ENCODE assay signal across 25 cellular contexts in the genomic region with DNA sequence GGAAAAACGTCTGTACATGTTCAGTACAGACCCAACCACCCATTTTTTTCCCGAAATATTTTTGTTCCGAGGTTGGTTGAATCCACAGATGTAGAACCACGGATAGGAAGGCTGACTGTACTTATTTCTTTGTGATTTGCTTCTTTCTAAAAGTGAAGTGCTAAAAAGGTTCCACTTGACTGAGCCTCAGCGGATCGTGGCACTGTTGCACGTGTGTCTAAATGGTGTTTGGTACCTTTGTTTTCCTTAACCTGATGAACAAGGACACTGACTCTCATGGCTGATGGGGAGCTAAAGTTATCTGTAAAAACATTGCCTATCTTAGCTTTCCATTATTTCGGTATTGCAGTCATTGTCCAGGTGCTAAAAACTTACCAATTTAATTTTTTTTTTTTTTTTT.
"Had no signal": no experiment of that assay in that cellular context is flagged by ENCODE, and none has a peak within 500 bp of the region (broad histone marks: within the 10 kb centered on the region; RNA-seq: fewer than 3 reads in every experiment).

No MANE protein-coding gene starts in this region.

- H3K4me1 ChIP-seq: foreskin keratinocyte, psoas muscle, upper lobe of right lung had no signal

- H3K4me3 ChIP-seq: esophagus muscularis mucosa, heart right ventricle, psoas muscle, suprapubic skin, tibial artery, upper lobe of right lung had no signal

- H3K36me3 ChIP-seq: upper lobe of right lung had no signal

- H3K9ac ChIP-seq: parathyroid adenoma had no signal

- H3K4me3 Mint-ChIP-seq: activated CD8-positive, alpha-beta T cell treated with anti-CD3 and anti-CD28 coated beads for 36 hours; activated T-cell treated with anti-CD3 and anti-CD28 coated beads, Interleukin-2, amount 50 U/mL, for 4 hours; activated T-helper 17 cell treated with anti-CD3 and anti-CD28 coated beads, Interleukin-2, amount 50 U/mL, for 72 hours; naive thymus-derived CD8-positive, alpha-beta T cell; neural crest cell; WTC11 had no signal

- H3K27me3 ChIP-seq: esophagus muscularis mucosa, foreskin keratinocyte, heart right ventricle, suprapubic skin, tibial artery, upper lobe of right lung had no signal

- H3K27me3 Mint-ChIP-seq: activated CD8-positive, alpha-beta T cell treated with anti-CD3 and anti-CD28 coated beads for 36 hours; activated T-helper 17 cell treated with anti-CD3 and anti-CD28 coated beads, Interleukin-2, amount 50 U/mL, for 72 hours; naive thymus-derived CD8-positive, alpha-beta T cell had no signal

- H3K9me3 Mint-ChIP-seq: activated CD8-positive, alpha-beta T cell treated with anti-CD3 and anti-CD28 coated beads for 36 hours; activated T-cell treated with anti-CD3 and anti-CD28 coated beads, Interleukin-2, amount 50 U/mL, for 4 hours; activated T-helper 17 cell treated with anti-CD3 and anti-CD28 coated beads, Interleukin-2, amount 50 U/mL, for 72 hours; naive thymus-derived CD8-positive, alpha-beta T cell; neural crest cell; WTC11 had no signal

- ATAC-seq: activated CD8-positive, alpha-beta T cell treated with anti-CD3 and anti-CD28 coated beads for 36 hours; activated T-cell treated with anti-CD3 and anti-CD28 coated beads, Interleukin-2, amount 50 U/mL, for 4 hours; activated T-helper 17 cell treated with anti-CD3 and anti-CD28 coated beads, Interleukin-2, amount 50 U/mL, for 72 hours; foreskin keratinocyte; heart right ventricle; naive thymus-derived CD8-positive, alpha-beta T cell; psoas muscle; upper lobe of right lung; WTC11 had no signal

- DNase-seq: activated CD4-positive, alpha-beta T cell treated with anti-CD3 and anti-CD28 coated beads, Interleukin-2, amount 50 U/mL, for 1 hour; activated CD8-positive, alpha-beta T cell treated with anti-CD3 and anti-CD28 coated beads for 36 hours; activated gamma-delta T cell treated with Interleukin-2 at 50 U/mL for 16 hours; activated naive CD4-positive, alpha-beta T cell treated with anti-CD3 and anti-CD28 coated beads, Interleukin-2, amount 50 U/mL, for 16 hours; activated T-cell treated with anti-CD3 and anti-CD28 coated beads, Interleukin-2, amount 50 U/mL, for 4 hours; amygdala; caudate nucleus; cortex of kidney; foreskin keratinocyte; heart right ventricle; midbrain; naive thymus-derived CD8-positive, alpha-beta T cell; nucleus accumbens; psoas muscle; stimulated activated CD4-positive, alpha-beta T cell treated with anti-CD3 and anti-CD28 coated beads, Interleukin-15, amount 100 ng/mL, for 24 hours; stimulated activated CD4-positive, alpha-beta T cell treated with anti-CD3 and anti-CD28 coated beads, Interleukin-2, amount 100 ng/mL, for 24 hours; stimulated activated naive CD4-positive, alpha-beta T cell; tibial artery; upper lobe of right lung had no signal

- H3K9me3 ChIP-seq: esophagus muscularis mucosa, heart right ventricle, psoas muscle, suprapubic skin, tibial artery, upper lobe of right lung had no signal

- H3K79me2 ChIP-seq: parathyroid adenoma had no signal

- H3K27ac Mint-ChIP-seq: activated CD8-positive, alpha-beta T cell treated with anti-CD3 and anti-CD28 coated beads for 36 hours; activated T-helper 17 cell treated with anti-CD3 and anti-CD28 coated beads, Interleukin-2, amount 50 U/mL, for 72 hours; naive thymus-derived CD8-positive, alpha-beta T cell had no signal

- H3K4me1 Mint-ChIP-seq: activated T-helper 17 cell treated with anti-CD3 and anti-CD28 coated beads, Interleukin-2, amount 50 U/mL, for 72 hours had no signal

- H3K27ac ChIP-seq: esophagus muscularis mucosa, foreskin keratinocyte, heart right ventricle, psoas muscle, suprapubic skin, tibial artery, upper lobe of right lung had no signal
